Comparison of ENCODE assay signal across 11 cellular contexts in the genomic region with DNA sequence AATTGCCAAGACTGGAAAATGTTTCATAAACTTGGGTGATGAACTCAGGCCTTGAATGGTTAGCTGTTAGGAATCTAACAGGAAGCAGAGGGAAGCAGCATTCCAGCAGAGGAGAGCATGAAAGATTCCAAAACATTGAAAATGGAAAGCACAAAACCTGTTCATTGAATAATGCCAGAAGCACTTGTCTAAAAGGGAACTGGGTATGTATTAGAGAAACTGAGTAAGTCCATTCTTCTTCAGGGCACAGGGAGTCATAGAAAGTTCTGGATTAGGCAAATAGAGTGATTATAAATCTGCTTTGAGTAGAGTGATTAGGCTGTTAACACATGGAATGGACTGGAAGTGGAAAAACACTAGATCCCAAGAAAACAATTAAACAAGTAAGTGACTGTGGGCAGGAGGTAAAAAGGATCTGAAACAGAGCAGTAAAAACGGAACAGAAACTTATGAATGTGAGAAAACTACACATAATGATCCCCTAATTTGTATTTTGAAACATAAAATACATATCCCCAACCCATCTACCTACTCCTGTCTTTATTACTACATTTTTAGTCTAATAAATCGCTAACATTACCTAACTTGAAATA.
DNase-seq lines count a peak whose midpoint lies in the region; ATAC-seq and TF ChIP-seq lines count a peak whose summit lies in the region.
"Had no signal": no experiment of that assay in that cellular context is flagged by ENCODE, and none has a peak within 500 bp of the region (broad histone marks: within the 10 kb centered on the region; RNA-seq: fewer than 3 reads in every experiment).

No MANE protein-coding gene starts in this region.

- H3T11ph ChIP-seq in H9 (ENCODE audit: low read length): no peak overlapping the region

- no peak overlapping the region for H2BK12ac ChIP-seq in H9 (ENCODE audit: insufficient read length, low read depth, low read length)

- no peaks in the 10 kb centered on the region for H3K79me1 ChIP-seq in H9 (ENCODE audit: insufficient read depth, low read depth, low read length, poor library complexity, severe bottlenecking)

- H3K4me2 ChIP-seq in neural progenitor cell (peak overlapping the region; percentile 3), H9 (ENCODE audit: insufficient read depth, insufficient read length, low read length) (no peak overlapping the region)

- TF ChIP-seq CTCF in neural progenitor cell (IDR thresholded peaks at IDR 0.05) (no peak), H9 (conservative IDR thresholded peaks at IDR 0.05) (no peak)

- H3K4ac ChIP-seq in H9 (ENCODE audit: low read depth, low read length): no peak overlapping the region

- no peak overlapping the region for H2BK20ac ChIP-seq in H9 (ENCODE audit: low read depth, low read length, poor library complexity, severe bottlenecking)

- WGBS in H9 (ENCODE audit: extremely low coverage, insufficient read length, low lambda C conversion rate): 100% methylated on average over 1 of the region's 2 CpGs

- H2BK120ac ChIP-seq in H9 (ENCODE audit: low read depth, low read length, poor library complexity, severe bottlenecking): no peak overlapping the region

- no peak overlapping the region for H3K4me3 Mint-ChIP-seq in neural progenitor cell
- H3K4me3 Mint-ChIP-seq in H9: no peak overlapping the region

- H3K27me3 Mint-ChIP-seq in neural progenitor cell (ENCODE audit: insufficient read depth, low read depth) (no peaks in the 10 kb centered on the region), H9 (ENCODE audit: low read depth) (no peaks in the 10 kb centered on the region)

- no peaks in the 10 kb centered on the region for H3K27me3 ChIP-seq in neural progenitor cell
- H3K27me3 ChIP-seq in H9 (ENCODE audit: insufficient read depth, low read length): no peaks in the 10 kb centered on the region

- H4K20me1 ChIP-seq in neural progenitor cell (ENCODE audit: low read depth) (no peaks in the 10 kb centered on the region), H9 (ENCODE audit: control insufficient read depth, insufficient read depth, insufficient read length) (no peaks in the 10 kb centered on the region)

- ATAC-seq in GM19023 (IDR thresholded peaks at IDR 0.05; ENCODE audit: unreplicated experiment) (peak; percentile 96), HG02610 (IDR thresholded peaks at IDR 0.05; ENCODE audit: unreplicated experiment) (peak; percentile 98), HG03442 (IDR thresholded peaks at IDR 0.05; ENCODE audit: unreplicated experiment) (peak; percentile 98)

- no peak overlapping the region for H3K27ac Mint-ChIP-seq in neural progenitor cell
- H3K27ac Mint-ChIP-seq in H9: no peak overlapping the region

- H3K79me2 ChIP-seq in neural progenitor cell (ENCODE audit: low read depth): no peaks in the 10 kb centered on the region
- H3K79me2 ChIP-seq in H9 (ENCODE audit: insufficient read depth, low read length): no peaks in the 10 kb centered on the region

- H2AFZ ChIP-seq in neural progenitor cell (replicated peaks): no peak overlapping the region
- no peak overlapping the region for H2AFZ ChIP-seq in H9 (ENCODE audit: low read length)

- H3K36me3 ChIP-seq in neural progenitor cell: peaks cover 6% of the 10 kb centered on the region
- H3K36me3 ChIP-seq: HAP-1 had no signal

- H3K4me3 ChIP-seq in neural progenitor cell: no peak overlapping the region
- H3K4me3 ChIP-seq: HAP-1 had no signal

- H3F3A ChIP-seq in neural progenitor cell (ENCODE audit: low read depth): no peaks in the 10 kb centered on the region

- H4K91ac ChIP-seq in H9 (ENCODE audit: insufficient read length, low read depth, low read length): no peak overlapping the region

- H4K5ac ChIP-seq in H9 (ENCODE audit: insufficient read length, low read depth, low read length): no peak overlapping the region

- H3K9ac ChIP-seq in neural progenitor cell (no peak overlapping the region), H9 (ENCODE audit: extremely low read depth, insufficient read length, low read length) (no peak overlapping the region)

- DNase-seq in neural progenitor cell (ENCODE audit: low spot score) (no peak), H9 (no peak), SK-N-DZ (ENCODE audit: low spot score) (no peak), NCI-H1105 (lab: John Stamatoyannopoulos, UW) (no peak)
- DNase-seq in activated CD8-positive, alpha-beta memory T cell treated with anti-CD3 and anti-CD28 coated beads for 24 hours: no peak
- DNase-seq: DMS153, NCI-H1092 had no signal

- no peak overlapping the region for H3K14ac ChIP-seq in H9 (ENCODE audit: insufficient read depth, low read length)

- no peak overlapping the region for H3K18ac ChIP-seq in H9 (ENCODE audit: insufficient read length, low read depth, low read length)

- H3K23ac ChIP-seq in H9 (ENCODE audit: insufficient read length, low read depth, low read length): no peak overlapping the region

- H2AK5ac ChIP-seq in H9 (ENCODE audit: insufficient read length, low read length): no peak overlapping the region

- no peaks in the 10 kb centered on the region for H3K9me3 Mint-ChIP-seq in neural progenitor cell
- no peaks in the 10 kb centered on the region for H3K9me3 Mint-ChIP-seq in H9

- H3K27ac ChIP-seq in neural progenitor cell: no peak overlapping the region
- H3K27ac ChIP-seq in H9 (ENCODE audit: insufficient read length, low read depth, low read length): no peak overlapping the region

- H2BK5ac ChIP-seq in H9 (ENCODE audit: insufficient read length, low read length): no peak overlapping the region

- H3K9me3 ChIP-seq in neural progenitor cell (ENCODE audit: low read depth) (no peaks in the 10 kb centered on the region), H9 (ENCODE audit: control insufficient read depth, low read depth, low read length) (no peaks in the 10 kb centered on the region)
- H3K9me3 ChIP-seq: HAP-1 had no signal

- H3K4me1 Mint-ChIP-seq in neural progenitor cell: no peaks in the 10 kb centered on the region
- H3K4me1 Mint-ChIP-seq in H9: no peaks in the 10 kb centered on the region

- H2BK15ac ChIP-seq in H9 (ENCODE audit: low read depth, low read length): no peak overlapping the region

- H3K4me1 ChIP-seq in neural progenitor cell (peaks cover 8% of the 10 kb centered on the region), H9 (ENCODE audit: insufficient read depth, low read length) (no peaks in the 10 kb centered on the region)
- H3K4me1 ChIP-seq: HAP-1 had no signal

- H3K36me3 Mint-ChIP-seq in neural progenitor cell: peaks cover 2% of the 10 kb centered on the region
- H3K36me3 Mint-ChIP-seq in H9 (ENCODE audit: insufficient read depth in 1 of 3, low read depth in 3 of 3): no peaks in the 10 kb centered on the region

- H4K8ac ChIP-seq in H9 (replicated peaks; ENCODE audit: insufficient read length, low read depth, low read length): no peak overlapping the region

- H3K56ac ChIP-seq in H9 (ENCODE audit: insufficient read length, low read depth, low read length): no peak overlapping the region

- no peaks in the 10 kb centered on the region for H3K23me2 ChIP-seq in H9 (ENCODE audit: insufficient read length, low read depth, low read length, poor library complexity, severe bottlenecking)
